Comparison of ENCODE assay signal across 8 cellular contexts in the genomic region with DNA sequence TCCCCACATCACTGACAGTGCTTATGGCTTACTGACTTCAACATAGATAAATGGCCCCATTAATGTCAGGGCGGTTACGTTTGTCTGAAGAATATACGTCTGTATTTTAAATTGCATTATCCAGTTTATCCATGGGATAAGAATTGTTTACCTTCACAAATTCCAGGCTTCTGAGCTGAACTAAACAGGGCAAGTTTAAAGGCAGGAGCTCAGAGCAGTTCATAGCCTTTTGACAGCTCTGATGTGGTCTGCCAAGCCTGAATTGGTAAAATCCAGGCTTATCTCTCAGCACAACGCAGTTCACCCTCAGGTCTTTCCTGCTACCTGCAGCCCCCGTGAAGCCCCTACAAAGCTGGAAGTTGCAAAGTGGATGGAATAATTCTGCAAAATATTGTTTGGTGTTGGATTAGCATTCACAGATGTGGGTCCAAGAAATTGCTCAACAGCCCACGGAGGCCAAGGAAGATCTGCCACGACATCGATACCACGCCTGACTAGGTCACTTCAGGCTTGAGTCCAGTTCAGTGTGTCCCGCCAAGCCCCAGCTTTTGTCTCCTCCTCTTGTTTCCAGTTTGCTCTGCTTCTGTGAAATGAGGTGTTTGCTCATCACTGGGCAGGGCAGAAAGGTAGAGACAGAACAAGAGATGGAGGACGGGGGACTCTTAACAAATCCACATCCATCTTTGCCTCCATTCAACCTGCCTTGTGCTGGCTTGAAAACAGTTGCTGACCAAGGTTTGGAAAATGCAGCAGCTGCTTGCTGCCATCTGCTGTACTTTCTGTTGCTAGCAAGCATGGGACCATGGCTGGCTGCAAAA.
DNase-seq lines count a peak whose midpoint lies in the region; ATAC-seq and TF ChIP-seq lines count a peak whose summit lies in the region.

No MANE protein-coding gene starts in this region.

- no peak for TF ChIP-seq POLR2A in esophagus muscularis mucosa (IDR thresholded peaks at IDR 0.05; ENCODE audit: low read depth)

- no peak for TF ChIP-seq EP300 in esophagus muscularis mucosa (IDR thresholded peaks at IDR 0.05)

- CTCF ChIA-PET in A673 (lab: Charles Lee), result interaction anchor here (0.6 kb wide), 1 partner anchor 555 kb away, joined by 3 read pairs; no protein-coding TSS in a partner anchor

- TF ChIP-seq CTCF in A673 (conservative IDR thresholded peaks at IDR 0.05; ENCODE audit: low read depth, low read length) (peak; percentile 46), GM10266 (IDR thresholded peaks at IDR 0.05; ENCODE audit: control insufficient read depth, insufficient read depth, low read depth, missing control alignments) (peak; percentile 11), esophagus muscularis mucosa (IDR thresholded peaks at IDR 0.05) (peak; percentile 63 to 68 (median 65)), GM20000 (IDR thresholded peaks at IDR 0.05; ENCODE audit: extremely low read depth, missing control alignments) (no peak)

- POLR2A ChIA-PET in A673 (lab: Charles Lee; ENCODE audit: low non-redundant PET), result no interaction called here

- WGBS in esophagus muscularis mucosa, result 38% methylated on average over 11 of the region's 11 CpGs

- H3K4me3 ChIP-seq in A673 (ENCODE audit: low read depth, low read length, poor library complexity, severe bottlenecking), result no peak overlapping the region
- no peak overlapping the region for H3K4me3 ChIP-seq in esophagus muscularis mucosa

- H3K4me1 ChIP-seq in A673 (ENCODE audit: insufficient read depth, low read length, poor library complexity, severe bottlenecking) (no peaks in the 10 kb centered on the region), esophagus muscularis mucosa (peaks cover 0 to 25% (median 21%) of the 10 kb centered on the region in 4 donors)

- H3K9me3 ChIP-seq in A673 (ENCODE audit: low read depth, low read length, poor library complexity, severe bottlenecking) (no peaks in the 10 kb centered on the region), esophagus muscularis mucosa (no peaks in the 10 kb centered on the region)

- DNase-seq in A673 (ENCODE audit: low spot score) (peak; percentile 3), GM10266 (ENCODE audit: extremely low spot score) (no peak), OCI-M1 (lab: John Stamatoyannopoulos, UW) (peak; percentile 27), esophagus muscularis mucosa (ENCODE audit: extremely low spot score) (no peak), nucleus accumbens (lab: John Stamatoyannopoulos, UW) (peak in 29 of 56 donors; percentile 0 to 53 (median 8)), GM20000 (ENCODE audit: low spot score) (no peak)

- H3K27ac ChIP-seq in A673 (ENCODE audit: low read depth, low read length, poor library complexity, severe bottlenecking) (no peak overlapping the region), esophagus muscularis mucosa (replicated peaks in 1 of 4) (no peak overlapping the region)

- intact Hi-C loops in A673 (cut with micrococcal nuclease; ENCODE audit: unreplicated experiment) (loop anchor here (5.0 to 10.0 kb wide), 2 partner anchors 237 to 499 kb away; no protein-coding TSS in a partner anchor), esophagus muscularis mucosa (cut with DNase I) (loop anchor here (2.0 to 5.0 kb wide), 2 partner anchors 501 to 669 kb away; no protein-coding TSS in a partner anchor)

- ATAC-seq in GM19023 (IDR thresholded peaks at IDR 0.05; ENCODE audit: unreplicated experiment), result no peak
- no peak for ATAC-seq in HG03460 (IDR thresholded peaks at IDR 0.05; ENCODE audit: unreplicated experiment)

- peaks cover 3% of the 10 kb centered on the region for H3K27me3 ChIP-seq in A673 (replicated peaks; ENCODE audit: insufficient read depth, low read depth, low read length, poor library complexity)
- no peaks in the 10 kb centered on the region for H3K27me3 ChIP-seq in esophagus muscularis mucosa

- BruUV-seq in A673 (replicated peaks; lab: Mats Ljungman, UMichigan), result no TSS peak

- H3K36me3 ChIP-seq in A673 (ENCODE audit: insufficient read depth, low read length, poor library complexity, severe bottlenecking) (no peaks in the 10 kb centered on the region), esophagus muscularis mucosa (no peaks in the 10 kb centered on the region)

Comparison
In these comparisons a context has a peak if more than half of its experiments do, and no peak if none do; other contexts are left out.
1. DNase-seq: peak in A673 (single experiment), OCI-M1 (single experiment) and nucleus accumbens (29 of 56); none in GM10266 (single experiment), esophagus muscularis mucosa (single experiment) and GM20000 (single experiment).